In the genomic region with DNA sequence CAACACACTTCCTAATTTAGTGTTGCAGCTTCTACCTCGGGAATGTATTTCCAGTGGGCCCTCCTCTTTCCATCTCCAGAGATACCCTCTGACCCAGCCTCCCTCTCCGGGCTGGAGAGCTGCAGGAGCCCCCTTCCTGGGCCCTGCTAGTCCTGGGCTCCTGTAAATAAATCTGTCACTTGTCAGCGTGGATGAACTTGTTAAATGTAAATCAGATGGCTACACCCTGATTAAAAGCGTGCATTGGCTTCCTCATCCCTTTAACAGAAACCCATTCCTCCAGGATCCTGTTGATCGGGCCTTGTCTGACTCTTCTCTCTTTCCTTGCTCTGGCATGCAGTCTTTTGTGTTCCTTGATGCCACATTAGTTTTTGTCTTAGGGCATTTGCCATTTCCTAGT, we compare ENCODE assay signal across 1 cellular context.
TF ChIP-seq lines count a peak whose summit lies in the region.

No MANE protein-coding gene starts in this region.

TF ChIP-seq in GM12878, 131 proteins besides CTCF, POLR2A, EP300 and RAD21 (continued from another document):
- TF ChIP-seq, protein P1, sequence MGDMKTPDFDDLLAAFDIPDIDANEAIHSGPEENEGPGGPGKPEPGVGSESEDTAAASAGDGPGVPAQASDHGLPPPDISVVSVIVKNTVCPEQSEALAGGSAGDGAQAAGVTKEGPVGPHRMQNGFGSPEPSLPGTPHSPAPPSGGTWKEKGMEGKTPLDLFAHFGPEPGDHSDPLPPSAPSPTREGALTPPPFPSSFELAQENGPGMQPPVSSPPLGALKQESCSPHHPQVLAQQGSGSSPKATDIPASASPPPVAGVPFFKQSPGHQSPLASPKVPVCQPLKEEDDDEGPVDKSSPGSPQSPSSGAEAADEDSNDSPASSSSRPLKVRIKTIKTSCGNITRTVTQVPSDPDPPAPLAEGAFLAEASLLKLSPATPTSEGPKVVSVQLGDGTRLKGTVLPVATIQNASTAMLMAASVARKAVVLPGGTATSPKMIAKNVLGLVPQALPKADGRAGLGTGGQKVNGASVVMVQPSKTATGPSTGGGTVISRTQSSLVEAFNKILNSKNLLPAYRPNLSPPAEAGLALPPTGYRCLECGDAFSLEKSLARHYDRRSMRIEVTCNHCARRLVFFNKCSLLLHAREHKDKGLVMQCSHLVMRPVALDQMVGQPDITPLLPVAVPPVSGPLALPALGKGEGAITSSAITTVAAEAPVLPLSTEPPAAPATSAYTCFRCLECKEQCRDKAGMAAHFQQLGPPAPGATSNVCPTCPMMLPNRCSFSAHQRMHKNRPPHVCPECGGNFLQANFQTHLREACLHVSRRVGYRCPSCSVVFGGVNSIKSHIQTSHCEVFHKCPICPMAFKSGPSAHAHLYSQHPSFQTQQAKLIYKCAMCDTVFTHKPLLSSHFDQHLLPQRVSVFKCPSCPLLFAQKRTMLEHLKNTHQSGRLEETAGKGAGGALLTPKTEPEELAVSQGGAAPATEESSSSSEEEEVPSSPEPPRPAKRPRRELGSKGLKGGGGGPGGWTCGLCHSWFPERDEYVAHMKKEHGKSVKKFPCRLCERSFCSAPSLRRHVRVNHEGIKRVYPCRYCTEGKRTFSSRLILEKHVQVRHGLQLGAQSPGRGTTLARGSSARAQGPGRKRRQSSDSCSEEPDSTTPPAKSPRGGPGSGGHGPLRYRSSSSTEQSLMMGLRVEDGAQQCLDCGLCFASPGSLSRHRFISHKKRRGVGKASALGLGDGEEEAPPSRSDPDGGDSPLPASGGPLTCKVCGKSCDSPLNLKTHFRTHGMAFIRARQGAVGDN (IDR thresholded peaks at IDR 0.05) = no peak
- TF ChIP-seq, protein P2, sequence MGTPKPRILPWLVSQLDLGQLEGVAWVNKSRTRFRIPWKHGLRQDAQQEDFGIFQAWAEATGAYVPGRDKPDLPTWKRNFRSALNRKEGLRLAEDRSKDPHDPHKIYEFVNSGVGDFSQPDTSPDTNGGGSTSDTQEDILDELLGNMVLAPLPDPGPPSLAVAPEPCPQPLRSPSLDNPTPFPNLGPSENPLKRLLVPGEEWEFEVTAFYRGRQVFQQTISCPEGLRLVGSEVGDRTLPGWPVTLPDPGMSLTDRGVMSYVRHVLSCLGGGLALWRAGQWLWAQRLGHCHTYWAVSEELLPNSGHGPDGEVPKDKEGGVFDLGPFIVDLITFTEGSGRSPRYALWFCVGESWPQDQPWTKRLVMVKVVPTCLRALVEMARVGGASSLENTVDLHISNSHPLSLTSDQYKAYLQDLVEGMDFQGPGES (IDR thresholded peaks at IDR 0.05) = no peak
- TF ChIP-seq STAT3 (IDR thresholded peaks at IDR 0.05; ENCODE audit: low read depth, low read length) (no peak), NFXL1 (IDR thresholded peaks at IDR 0.05; ENCODE audit: borderline replicate concordance) (no peak)
